26 cellular contexts compared by ENCODE assay signal in the genomic region with DNA sequence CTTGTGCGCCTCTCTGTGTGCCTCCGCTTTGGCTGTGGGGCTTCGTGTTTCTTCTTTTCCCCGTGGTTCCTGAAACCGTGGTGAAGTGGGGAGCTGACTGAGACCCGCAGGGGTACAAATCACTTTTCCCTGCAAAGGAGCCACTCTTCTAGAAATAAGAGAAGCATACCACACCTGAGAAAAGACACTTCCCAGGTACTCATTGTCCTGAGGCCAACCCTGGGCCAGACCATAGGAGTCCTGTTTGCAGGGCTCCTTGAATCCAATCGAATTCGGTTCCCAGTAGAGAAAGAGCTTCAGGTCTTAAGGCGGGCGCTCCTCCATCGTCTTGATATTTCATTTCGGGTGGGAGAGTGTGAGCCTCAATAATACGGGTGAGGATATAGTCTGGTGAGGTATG. TPM values are rescaled to one million over a fixed set of nuclear protein-coding genes. Genes with fewer than 3 reads are reported as not detected.
A peak's percentile ranks its signal among the peaks of the same experiment; 100 is the strongest.
DNase-seq lines count a peak whose midpoint lies in the region; ATAC-seq, FAIRE-seq and TF ChIP-seq lines count a peak whose summit lies in the region.
"Had no signal": no experiment of that assay in that cellular context is flagged by ENCODE, and none has a peak within 500 bp of the region (broad histone marks: within the 10 kb centered on the region; RNA-seq: fewer than 3 reads in every experiment).

No MANE protein-coding gene starts in this region.

- H4K20me1 ChIP-seq in H9 (ENCODE audit: control insufficient read depth, insufficient read depth, insufficient read length): no peaks in the 10 kb centered on the region
- H4K20me1 ChIP-seq: BLaER1 treated with 17β-estradiol and CSF1 and Interleukin-3, amounts not matched to agents 10 nM and 100 nM had no signal

- ATAC-seq in WTC11 (no peak), pancreas (no peak)
- ATAC-seq: PC-3 had no signal

- TF ChIP-seq CTCF in H9 (conservative IDR thresholded peaks at IDR 0.05) (no peak), WTC11 (IDR thresholded peaks at IDR 0.05) (no peak), pancreas (IDR thresholded peaks at IDR 0.05) (no peak), tibial artery (IDR thresholded peaks at IDR 0.05) (no peak)

- H2AK5ac ChIP-seq in H9 (ENCODE audit: insufficient read length, low read length) (no peak overlapping the region), neuronal stem cell (ENCODE audit: low read depth, low read length) (no peak overlapping the region)

- no CpG with 5 or more reads among the region's 13 CpGs for WGBS in H9 (ENCODE audit: extremely low coverage, insufficient read length, low lambda C conversion rate)
- no CpG with 5 or more reads among the region's 13 CpGs for WGBS in neuronal stem cell (ENCODE audit: extremely low coverage in 2 of 2, insufficient read length in 2 of 2, insufficient replicate concordance in 1 of 2), 2 donors
- 79 to 91% methylated on average over 13 of the region's 13 CpGs for WGBS in pancreas, 2 donors

- H3K4me3 ChIP-seq in neuronal stem cell (ENCODE audit: low read length in 2 of 2) (no peak overlapping the region), pancreas (no peak overlapping the region), tibial artery (no peak overlapping the region)
- H3K4me3 ChIP-seq: BLaER1 treated with 17β-estradiol and CSF1 and Interleukin-3, amounts not matched to agents 10 nM and 100 nM; MG63; SJCRH30 had no signal

- no peak overlapping the region for H2BK12ac ChIP-seq in H9 (ENCODE audit: insufficient read length, low read depth, low read length)
- no peak overlapping the region for H2BK12ac ChIP-seq in neuronal stem cell (ENCODE audit: low read length)

- no peak for FAIRE-seq in pancreas (lab: Jason Lieb, UNC)
- FAIRE-seq: GM12891, GM19239 had no signal

- no peak overlapping the region for H3K27ac Mint-ChIP-seq in activated CD4-positive, alpha-beta T cell treated with anti-CD3 and anti-CD28 coated beads, Interleukin-2, amount 10 ng/mL, durations not matched to agents 24 days and 14 days
- H3K27ac Mint-ChIP-seq in H9 (no peak overlapping the region), WTC11 (no peak overlapping the region)
- H3K27ac Mint-ChIP-seq: CD4-positive, alpha-beta T cell had no signal

- no peaks in the 10 kb centered on the region for H3K79me2 ChIP-seq in H9 (ENCODE audit: insufficient read depth, low read length)

- H3K4me1 ChIP-seq in H9 (ENCODE audit: insufficient read depth, low read length) (no peaks in the 10 kb centered on the region), neuronal stem cell (ENCODE audit: control insufficient read depth in 2 of 2, insufficient read depth in 1 of 2, low read depth in 1 of 2, low read length in 2 of 2) (no peaks in the 10 kb centered on the region), pancreas (no peaks in the 10 kb centered on the region), tibial artery (no peaks in the 10 kb centered on the region)
- H3K4me1 ChIP-seq: BLaER1 treated with 17β-estradiol and CSF1 and Interleukin-3, amounts not matched to agents 10 nM and 100 nM; SJCRH30 had no signal

- H2BK5ac ChIP-seq in H9 (ENCODE audit: insufficient read length, low read length) (no peak overlapping the region), neuronal stem cell (ENCODE audit: low read length) (no peak overlapping the region)

- H2BK120ac ChIP-seq in H9 (ENCODE audit: low read depth, low read length, poor library complexity, severe bottlenecking) (no peak overlapping the region), neuronal stem cell (ENCODE audit: low read depth, low read length) (no peak overlapping the region)

- no peak overlapping the region for H3K27ac ChIP-seq in H9 (ENCODE audit: insufficient read length, low read depth, low read length)
- H3K27ac ChIP-seq in neuronal stem cell (replicated peaks; ENCODE audit: low read length): no peak overlapping the region
- H3K27ac ChIP-seq in pancreas: no peak overlapping the region
- no peak overlapping the region for H3K27ac ChIP-seq in tibial artery
- H3K27ac ChIP-seq: BLaER1 treated with 17β-estradiol and CSF1 and Interleukin-3, amounts not matched to agents 10 nM and 100 nM; SJCRH30 had no signal

- H3K36me3 ChIP-seq in neuronal stem cell (replicated peaks in 1 of 2; ENCODE audit: control insufficient read depth in 2 of 2, insufficient read depth in 2 of 2, low read length in 2 of 2): no peaks in the 10 kb centered on the region
- H3K36me3 ChIP-seq in pancreas: no peaks in the 10 kb centered on the region
- H3K36me3 ChIP-seq in tibial artery: no peaks in the 10 kb centered on the region
- H3K36me3 ChIP-seq: BLaER1 treated with 17β-estradiol and CSF1 and Interleukin-3, amounts not matched to agents 10 nM and 100 nM; MG63; SJCRH30 had no signal

- CTCF ChIA-PET in WTC11 (lab: Charles Lee): no interaction called here

- H3K14ac ChIP-seq in H9 (ENCODE audit: insufficient read depth, low read length): no peak overlapping the region
- H3K14ac ChIP-seq in neuronal stem cell (ENCODE audit: low read length): peak overlapping the region; percentile 58

- peak; percentile 22 for DNase-seq in activated CD4-positive, alpha-beta T cell treated with anti-CD3 and anti-CD28 coated beads, Interleukin-2, amount 10 ng/mL, durations not matched to agents 24 days and 14 days
- no peak for DNase-seq in activated CD4-positive, alpha-beta T cell treated with anti-CD3 and anti-CD28 coated beads for 1 hour
- DNase-seq in AG20443 (ENCODE audit: low spot score) (peak; percentile 3), H9 (peak; percentile 3), neuronal stem cell (ENCODE audit: low spot score) (no peak), WTC11 (ENCODE audit: low spot score) (no peak), pancreas (no peak), tibial artery (no peak)
- DNase-seq: 8988T; ACHN; CD4-positive, alpha-beta T cell; EL; GDM1; IMR-90; KG1; MG63; NCI-H1105 treated with DMSO at 0.1 percent for 48 hours; NCI-H2029; NCI-H446; NCI-H524 treated with DMSO at 0.1 percent for 48 hours; NCI-H774; PC-3; SJCRH30 had no signal

- H3K4ac ChIP-seq in H9 (ENCODE audit: low read depth, low read length) (no peak overlapping the region), neuronal stem cell (ENCODE audit: low read length) (no peak overlapping the region)

- no peak overlapping the region for H2BK15ac ChIP-seq in H9 (ENCODE audit: low read depth, low read length)
- no peak overlapping the region for H2BK15ac ChIP-seq in neuronal stem cell (ENCODE audit: low read length)

- H3K23ac ChIP-seq in H9 (ENCODE audit: insufficient read length, low read depth, low read length) (no peak overlapping the region), neuronal stem cell (ENCODE audit: low read depth, low read length, poor library complexity) (no peak overlapping the region)

- no peaks in the 10 kb centered on the region for H3K27me3 Mint-ChIP-seq in activated CD4-positive, alpha-beta T cell treated with anti-CD3 and anti-CD28 coated beads, Interleukin-2, amount 10 ng/mL, durations not matched to agents 24 days and 14 days
- H3K27me3 Mint-ChIP-seq in H9 (ENCODE audit: low read depth) (peaks cover 34% of the 10 kb centered on the region), WTC11 (ENCODE audit: low read depth) (peaks cover 29% of the 10 kb centered on the region)
- H3K27me3 Mint-ChIP-seq: CD4-positive, alpha-beta T cell had no signal

- H3K56ac ChIP-seq in H9 (ENCODE audit: insufficient read length, low read depth, low read length): no peak overlapping the region

- POLR2A ChIA-PET in WTC11 (lab: Charles Lee): no interaction called here

- H4K91ac ChIP-seq in H9 (ENCODE audit: insufficient read length, low read depth, low read length): no peak overlapping the region
- H4K91ac ChIP-seq in neuronal stem cell (ENCODE audit: low read depth, low read length, poor library complexity): no peak overlapping the region

- intact Hi-C loops in activated CD4-positive, alpha-beta T cell treated with anti-CD3 and anti-CD28 coated beads, Interleukin-2, amount 10 ng/mL, durations not matched to agents 24 days and 14 days (cut with micrococcal nuclease): no loop called here
- intact Hi-C loops in pancreas (cut with DNase I): no loop called here
- intact Hi-C loops in tibial artery (cut with DNase I; ENCODE audit: low total_unique reads): no loop called here

- H3K9ac ChIP-seq in H9 (ENCODE audit: extremely low read depth, insufficient read length, low read length): no peak overlapping the region
- H3K9ac ChIP-seq in neuronal stem cell (ENCODE audit: low read depth, low read length, poor library complexity): no peak overlapping the region
- H3K9ac ChIP-seq: BLaER1 treated with 17β-estradiol and CSF1 and Interleukin-3, amounts not matched to agents 10 nM and 100 nM had no signal

- H4K5ac ChIP-seq in H9 (ENCODE audit: insufficient read length, low read depth, low read length): no peak overlapping the region

- H3K79me1 ChIP-seq in H9 (ENCODE audit: insufficient read depth, low read depth, low read length, poor library complexity, severe bottlenecking) (no peaks in the 10 kb centered on the region), neuronal stem cell (ENCODE audit: low read depth, low read length) (no peaks in the 10 kb centered on the region)

- H3K18ac ChIP-seq in H9 (ENCODE audit: insufficient read length, low read depth, low read length) (no peak overlapping the region), neuronal stem cell (ENCODE audit: low read length) (no peak overlapping the region)

- no peak overlapping the region for H3T11ph ChIP-seq in H9 (ENCODE audit: low read length)

- H2AFZ ChIP-seq in H9 (ENCODE audit: low read length) (no peak overlapping the region), neuronal stem cell (ENCODE audit: low read length) (no peak overlapping the region)

- no peaks in the 10 kb centered on the region for H3K27me3 ChIP-seq in H9 (ENCODE audit: insufficient read depth, low read length)
- peaks cover 0 to 18% (median 0%) of the 10 kb centered on the region in 3 experiments for H3K27me3 ChIP-seq in neuronal stem cell (ENCODE audit: control insufficient read depth in 3 of 3, insufficient read depth in 3 of 3, low read depth in 1 of 3, low read length in 3 of 3)
- no peaks in the 10 kb centered on the region for H3K27me3 ChIP-seq in pancreas
- peaks cover 0 to 6% of the 10 kb centered on the region in 2 donors for H3K27me3 ChIP-seq in tibial artery
- H3K27me3 ChIP-seq: BLaER1 treated with 17β-estradiol and CSF1 and Interleukin-3, amounts not matched to agents 10 nM and 100 nM; MG63; SJCRH30 had no signal

- H3K4me2 ChIP-seq in H9 (ENCODE audit: insufficient read depth, insufficient read length, low read length) (no peak overlapping the region), neuronal stem cell (ENCODE audit: insufficient read depth, low read length, poor library complexity, severe bottlenecking) (no peak overlapping the region)
- H3K4me2 ChIP-seq: BLaER1 treated with 17β-estradiol and CSF1 and Interleukin-3, amounts not matched to agents 10 nM and 100 nM had no signal

- no peak overlapping the region for H4K8ac ChIP-seq in H9 (replicated peaks; ENCODE audit: insufficient read length, low read depth, low read length)
- H4K8ac ChIP-seq in neuronal stem cell (ENCODE audit: low read depth, low read length): no peak overlapping the region

- no peaks in the 10 kb centered on the region for H3K36me3 Mint-ChIP-seq in activated CD4-positive, alpha-beta T cell treated with anti-CD3 and anti-CD28 coated beads, Interleukin-2, amount 10 ng/mL, durations not matched to agents 24 days and 14 days (ENCODE audit: low read depth)
- H3K36me3 Mint-ChIP-seq in H9 (ENCODE audit: insufficient read depth in 1 of 3, low read depth in 3 of 3) (peaks cover 2 to 10% (median 4%) of the 10 kb centered on the region in 3 experiments; a peak in 4 of 7 replicates), WTC11 (peaks cover 28% of the 10 kb centered on the region)

- H3K23me2 ChIP-seq in H9 (ENCODE audit: insufficient read length, low read depth, low read length, poor library complexity, severe bottlenecking): no peaks in the 10 kb centered on the region

- H3K9me3 ChIP-seq in H9 (ENCODE audit: control insufficient read depth, low read depth, low read length): peaks cover 4% of the 10 kb centered on the region
- peaks cover 21 to 23% of the 10 kb centered on the region in 2 donors for H3K9me3 ChIP-seq in neuronal stem cell (replicated peaks in 1 of 2; ENCODE audit: control insufficient read depth in 2 of 2, insufficient read depth in 1 of 2, low read depth in 1 of 2, low read length in 2 of 2)
- no peaks in the 10 kb centered on the region for H3K9me3 ChIP-seq in pancreas
- no peaks in the 10 kb centered on the region for H3K9me3 ChIP-seq in tibial artery
- H3K9me3 ChIP-seq: MG63, SJCRH30 had no signal

- peaks cover 4% of the 10 kb centered on the region for H3K9me3 Mint-ChIP-seq in activated CD4-positive, alpha-beta T cell treated with anti-CD3 and anti-CD28 coated beads, Interleukin-2, amount 10 ng/mL, durations not matched to agents 24 days and 14 days
- H3K9me3 Mint-ChIP-seq in H9: peaks cover 85 to 87% of the 10 kb centered on the region in 2 experiments
- H3K9me3 Mint-ChIP-seq in WTC11: peaks cover 58% of the 10 kb centered on the region
- H3K9me3 Mint-ChIP-seq: CD4-positive, alpha-beta T cell had no signal

- H3K4me1 Mint-ChIP-seq in activated CD4-positive, alpha-beta T cell treated with anti-CD3 and anti-CD28 coated beads, Interleukin-2, amount 10 ng/mL, durations not matched to agents 24 days and 14 days: no peaks in the 10 kb centered on the region
- H3K4me1 Mint-ChIP-seq in H9 (no peaks in the 10 kb centered on the region), WTC11 (no peaks in the 10 kb centered on the region)

- H2BK20ac ChIP-seq in H9 (ENCODE audit: low read depth, low read length, poor library complexity, severe bottlenecking): no peak overlapping the region

- H3K4me3 Mint-ChIP-seq in activated CD4-positive, alpha-beta T cell treated with anti-CD3 and anti-CD28 coated beads, Interleukin-2, amount 10 ng/mL, durations not matched to agents 24 days and 14 days: no peak overlapping the region
- H3K4me3 Mint-ChIP-seq in H9 (no peak overlapping the region), WTC11 (no peak overlapping the region)
- H3K4me3 Mint-ChIP-seq: CD4-positive, alpha-beta T cell had no signal

RNA-seq across cellular contexts. Expression of a gene that starts 32.4 kb away (rescaled TPM):
- 8.7 and 9.4 TPM in 2 replicates for total RNA-seq in activated CD4-positive, alpha-beta T cell treated with anti-CD3 and anti-CD28 coated beads, Interleukin-2, amount 10 ng/mL, durations not matched to agents 24 days and 14 days
- total RNA-seq in H9 (2021): 17.9 TPM in 2 replicates
- polyA plus RNA-seq in neuronal stem cell (2013, experiment 1 of 2): 13.8 TPM
- 14.3 TPM for polyA plus RNA-seq in neuronal stem cell (2013, experiment 2 of 2)
- total RNA-seq in WTC11 (2021): 11.3 to 12.8 TPM (median 12.1 TPM) in 3 replicates
- 1 to 10 TPM; 1.7 to 8.0 (median 3.0) TPM for total RNA-seq in pancreas
- polyA plus RNA-seq in pancreas: 1 to 10 TPM; 4.6 to 5.4 TPM

Comparison
In these comparisons a context has a peak if more than half of its experiments do, and no peak if none do; other contexts are left out.
1. DNase-seq: peak in activated CD4-positive, alpha-beta T cell treated with anti-CD3 and anti-CD28 coated beads, Interleukin-2, amount 10 ng/mL, durations not matched to agents 24 days and 14 days (single experiment), AG20443 (single experiment) and H9 (single experiment); none in activated CD4-positive, alpha-beta T cell treated with anti-CD3 and anti-CD28 coated beads for 1 hour (single experiment), neuronal stem cell (single experiment), WTC11 (single experiment), pancreas (0 of 6) and tibial artery (0 of 2).